1 cellular context compared by ENCODE assay signal in the genomic region with DNA sequence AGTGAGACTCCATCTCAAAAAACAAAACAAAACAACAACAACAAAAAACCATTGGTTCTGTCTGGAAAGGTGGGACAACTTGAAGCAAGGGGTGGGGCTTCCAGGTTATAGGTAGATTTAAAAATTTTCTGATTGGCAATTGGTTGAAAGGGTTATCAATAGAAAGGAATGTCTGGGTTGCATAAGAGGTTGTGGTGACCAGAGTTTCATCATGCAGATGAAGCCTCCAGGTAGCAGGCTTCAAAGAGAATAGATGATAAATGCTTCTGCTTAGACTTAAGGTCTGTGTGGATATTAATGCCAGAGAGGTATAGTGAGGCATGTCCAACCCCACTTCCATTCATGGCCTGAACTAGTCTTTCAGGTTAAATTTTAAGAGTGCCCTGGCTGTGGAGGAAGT.
TF ChIP-seq lines count a peak whose summit lies in the region.

No MANE protein-coding gene starts in this region.

TF ChIP-seq in GM23338, 12 proteins besides CTCF, POLR2A, EP300 and RAD21:
- TF ChIP-seq, protein P1, sequence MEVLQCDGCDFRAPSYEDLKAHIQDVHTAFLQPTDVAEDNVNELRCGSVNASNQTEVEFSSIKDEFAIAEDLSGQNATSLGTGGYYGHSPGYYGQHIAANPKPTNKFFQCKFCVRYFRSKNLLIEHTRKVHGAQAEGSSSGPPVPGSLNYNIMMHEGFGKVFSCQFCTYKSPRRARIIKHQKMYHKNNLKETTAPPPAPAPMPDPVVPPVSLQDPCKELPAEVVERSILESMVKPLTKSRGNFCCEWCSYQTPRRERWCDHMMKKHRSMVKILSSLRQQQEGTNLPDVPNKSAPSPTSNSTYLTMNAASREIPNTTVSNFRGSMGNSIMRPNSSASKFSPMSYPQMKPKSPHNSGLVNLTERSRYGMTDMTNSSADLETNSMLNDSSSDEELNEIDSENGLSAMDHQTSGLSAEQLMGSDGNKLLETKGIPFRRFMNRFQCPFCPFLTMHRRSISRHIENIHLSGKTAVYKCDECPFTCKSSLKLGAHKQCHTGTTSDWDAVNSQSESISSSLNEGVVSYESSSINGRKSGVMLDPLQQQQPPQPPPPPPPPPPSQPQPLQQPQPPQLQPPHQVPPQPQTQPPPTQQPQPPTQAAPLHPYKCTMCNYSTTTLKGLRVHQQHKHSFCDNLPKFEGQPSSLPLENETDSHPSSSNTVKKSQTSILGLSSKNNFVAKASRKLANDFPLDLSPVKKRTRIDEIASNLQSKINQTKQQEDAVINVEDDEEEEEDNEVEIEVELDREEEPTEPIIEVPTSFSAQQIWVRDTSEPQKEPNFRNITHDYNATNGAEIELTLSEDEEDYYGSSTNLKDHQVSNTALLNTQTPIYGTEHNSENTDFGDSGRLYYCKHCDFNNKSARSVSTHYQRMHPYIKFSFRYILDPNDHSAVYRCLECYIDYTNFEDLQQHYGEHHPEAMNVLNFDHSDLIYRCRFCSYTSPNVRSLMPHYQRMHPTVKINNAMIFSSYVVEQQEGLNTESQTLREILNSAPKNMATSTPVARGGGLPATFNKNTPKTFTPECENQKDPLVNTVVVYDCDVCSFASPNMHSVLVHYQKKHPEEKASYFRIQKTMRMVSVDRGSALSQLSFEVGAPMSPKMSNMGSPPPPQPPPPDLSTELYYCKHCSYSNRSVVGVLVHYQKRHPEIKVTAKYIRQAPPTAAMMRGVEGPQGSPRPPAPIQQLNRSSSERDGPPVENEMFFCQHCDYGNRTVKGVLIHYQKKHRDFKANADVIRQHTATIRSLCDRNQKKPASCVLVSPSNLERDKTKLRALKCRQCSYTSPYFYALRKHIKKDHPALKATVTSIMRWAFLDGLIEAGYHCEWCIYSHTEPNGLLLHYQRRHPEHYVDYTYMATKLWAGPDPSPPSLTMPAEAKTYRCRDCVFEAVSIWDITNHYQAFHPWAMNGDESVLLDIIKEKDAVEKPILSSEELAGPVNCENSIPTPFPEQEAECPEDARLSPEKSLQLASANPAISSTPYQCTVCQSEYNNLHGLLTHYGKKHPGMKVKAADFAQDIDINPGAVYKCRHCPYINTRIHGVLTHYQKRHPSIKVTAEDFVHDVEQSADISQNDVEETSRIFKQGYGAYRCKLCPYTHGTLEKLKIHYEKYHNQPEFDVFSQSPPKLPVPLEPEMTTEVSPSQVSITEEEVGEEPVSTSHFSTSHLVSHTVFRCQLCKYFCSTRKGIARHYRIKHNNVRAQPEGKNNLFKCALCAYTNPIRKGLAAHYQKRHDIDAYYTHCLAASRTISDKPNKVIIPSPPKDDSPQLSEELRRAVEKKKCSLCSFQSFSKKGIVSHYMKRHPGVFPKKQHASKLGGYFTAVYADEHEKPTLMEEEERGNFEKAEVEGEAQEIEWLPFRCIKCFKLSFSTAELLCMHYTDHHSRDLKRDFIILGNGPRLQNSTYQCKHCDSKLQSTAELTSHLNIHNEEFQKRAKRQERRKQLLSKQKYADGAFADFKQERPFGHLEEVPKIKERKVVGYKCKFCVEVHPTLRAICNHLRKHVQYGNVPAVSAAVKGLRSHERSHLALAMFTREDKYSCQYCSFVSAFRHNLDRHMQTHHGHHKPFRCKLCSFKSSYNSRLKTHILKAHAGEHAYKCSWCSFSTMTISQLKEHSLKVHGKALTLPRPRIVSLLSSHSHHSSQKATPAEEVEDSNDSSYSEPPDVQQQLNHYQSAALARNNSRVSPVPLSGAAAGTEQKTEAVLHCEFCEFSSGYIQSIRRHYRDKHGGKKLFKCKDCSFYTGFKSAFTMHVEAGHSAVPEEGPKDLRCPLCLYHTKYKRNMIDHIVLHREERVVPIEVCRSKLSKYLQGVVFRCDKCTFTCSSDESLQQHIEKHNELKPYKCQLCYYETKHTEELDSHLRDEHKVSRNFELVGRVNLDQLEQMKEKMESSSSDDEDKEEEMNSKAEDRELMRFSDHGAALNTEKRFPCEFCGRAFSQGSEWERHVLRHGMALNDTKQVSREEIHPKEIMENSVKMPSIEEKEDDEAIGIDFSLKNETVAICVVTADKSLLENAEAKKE (CRISPR knock-in tag; IDR thresholded peaks at IDR 0.05): no peak
- TF ChIP-seq JUNB (IDR thresholded peaks at IDR 0.05; ENCODE audit: unreplicated experiment) (no peak), EZH2 (IDR thresholded peaks at IDR 0.05; ENCODE audit: low read depth, unreplicated experiment) (no peak), REST (IDR thresholded peaks at IDR 0.05; ENCODE audit: unreplicated experiment) (no peak), CREB1 (CRISPR knock-in tag; IDR thresholded peaks at IDR 0.05; ENCODE audit: low read depth) (no peak), STAT1 (IDR thresholded peaks at IDR 0.05; ENCODE audit: unreplicated experiment) (no peak), ZNF114 (CRISPR knock-in tag; IDR thresholded peaks at IDR 0.05) (no peak), ZNF331 (CRISPR knock-in tag; IDR thresholded peaks at IDR 0.05; ENCODE audit: low read depth) (no peak), EZH2phosphoT487 (IDR thresholded peaks at IDR 0.05; ENCODE audit: unreplicated experiment) (no peak)
- TF ChIP-seq, protein P2, sequence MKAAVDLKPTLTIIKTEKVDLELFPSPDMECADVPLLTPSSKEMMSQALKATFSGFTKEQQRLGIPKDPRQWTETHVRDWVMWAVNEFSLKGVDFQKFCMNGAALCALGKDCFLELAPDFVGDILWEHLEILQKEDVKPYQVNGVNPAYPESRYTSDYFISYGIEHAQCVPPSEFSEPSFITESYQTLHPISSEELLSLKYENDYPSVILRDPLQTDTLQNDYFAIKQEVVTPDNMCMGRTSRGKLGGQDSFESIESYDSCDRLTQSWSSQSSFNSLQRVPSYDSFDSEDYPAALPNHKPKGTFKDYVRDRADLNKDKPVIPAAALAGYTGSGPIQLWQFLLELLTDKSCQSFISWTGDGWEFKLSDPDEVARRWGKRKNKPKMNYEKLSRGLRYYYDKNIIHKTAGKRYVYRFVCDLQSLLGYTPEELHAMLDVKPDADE (IDR thresholded peaks at IDR 0.05): no peak
